1 cellular context compared by ENCODE assay signal in genomic region chr12:6752931-6753771, GRCh38.
TF ChIP-seq lines count a peak whose summit lies in the region.

MLF2 (minus strand) TSS chr12:6753141; CDS start chr12:6752334, 807 bp downstream.

TF ChIP-seq in K562, 482 proteins besides CTCF, POLR2A, EP300 and RAD21 (continued from another document):
- TF ChIP-seq MGA (IDR thresholded peaks at IDR 0.05) = no peak
- TF ChIP-seq, protein P1, sequence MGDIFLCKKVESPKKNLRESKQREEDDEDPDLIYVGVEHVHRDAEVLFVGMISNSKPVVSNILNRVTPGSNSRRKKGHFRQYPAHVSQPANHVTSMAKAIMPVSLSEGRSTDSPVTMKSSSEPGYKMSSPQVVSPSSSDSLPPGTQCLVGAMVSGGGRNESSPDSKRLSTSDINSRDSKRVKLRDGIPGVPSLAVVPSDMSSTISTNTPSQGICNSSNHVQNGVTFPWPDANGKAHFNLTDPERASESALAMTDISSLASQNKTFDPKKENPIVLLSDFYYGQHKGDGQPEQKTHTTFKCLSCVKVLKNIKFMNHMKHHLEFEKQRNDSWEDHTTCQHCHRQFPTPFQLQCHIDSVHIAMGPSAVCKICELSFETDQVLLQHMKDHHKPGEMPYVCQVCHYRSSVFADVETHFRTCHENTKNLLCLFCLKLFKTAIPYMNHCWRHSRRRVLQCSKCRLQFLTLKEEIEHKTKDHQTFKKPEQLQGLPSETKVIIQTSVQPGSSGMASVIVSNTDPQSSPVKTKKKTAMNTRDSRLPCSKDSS (IDR thresholded peaks at IDR 0.05; ENCODE audit: low read depth, partially characterized antibody) = no peak
